17 cellular contexts compared by ENCODE assay signal in genomic region chr2:232029336-232029735, GRCh38.
DNase-seq lines count a peak whose midpoint lies in the region; ATAC-seq, FAIRE-seq and TF ChIP-seq lines count a peak whose summit lies in the region.
"Had no signal": no experiment of that assay in that cellular context is flagged by ENCODE, and none has a peak within 500 bp of the region (broad histone marks: within the 10 kb centered on the region; RNA-seq: fewer than 3 reads in every experiment).

No MANE protein-coding gene starts in this region.

- H3K9me1 ChIP-seq in K562 (ENCODE audit: control insufficient read depth, insufficient read depth, low read length), result no peaks in the 10 kb centered on the region

- no peak for TF ChIP-seq EP300 in K562 (IDR thresholded peaks at IDR 0.05; ENCODE audit: low read length)

- H3K27ac Mint-ChIP-seq in CD8-positive, alpha-beta T cell, result peak overlapping the region; percentile 8
- H3K27ac Mint-ChIP-seq in natural killer cell, result peak overlapping the region; percentile 44 to 52
- no peak overlapping the region for H3K27ac Mint-ChIP-seq in activated T-helper 2 cell treated with anti-CD3 and anti-CD28 coated beads, Interferon-gamma antibody, Interleukin-2, Interleukin-4, amounts not matched to agents 10 μg/mL and 5 μg/mL and 100 μg/mL, durations not matched to agents 14 hours and 24 hours and 36 hours
- H3K27ac Mint-ChIP-seq: CD4-positive, alpha-beta T cell; GM23338 had no signal

- H3K36me3 Mint-ChIP-seq in CD8-positive, alpha-beta T cell, result peaks cover 85% of the 10 kb centered on the region
- H3K36me3 Mint-ChIP-seq in natural killer cell, result peaks cover 12% of the 10 kb centered on the region
- H3K36me3 Mint-ChIP-seq in activated T-helper 2 cell treated with anti-CD3 and anti-CD28 coated beads, Interferon-gamma antibody, Interleukin-2, Interleukin-4, amounts not matched to agents 10 μg/mL and 5 μg/mL and 100 μg/mL, durations not matched to agents 14 hours and 24 hours and 36 hours (ENCODE audit: low read depth), result peaks cover 83% of the 10 kb centered on the region

- H2AFZ ChIP-seq in KMS-11 (ENCODE audit: low read depth), result no peak overlapping the region
- H2AFZ ChIP-seq in K562 (ENCODE audit: low read depth, low read length), result no peak overlapping the region
- H2AFZ ChIP-seq: GM23338 had no signal

- peaks cover 13% of the 10 kb centered on the region for H3K4me1 Mint-ChIP-seq in CD8-positive, alpha-beta T cell (ENCODE audit: low read depth)
- H3K4me1 Mint-ChIP-seq in natural killer cell, result peaks cover 39 to 44% of the 10 kb centered on the region in 2 donors
- peaks cover 27% of the 10 kb centered on the region for H3K4me1 Mint-ChIP-seq in activated T-helper 2 cell treated with anti-CD3 and anti-CD28 coated beads, Interferon-gamma antibody, Interleukin-2, Interleukin-4, amounts not matched to agents 10 μg/mL and 5 μg/mL and 100 μg/mL, durations not matched to agents 14 hours and 24 hours and 36 hours (ENCODE audit: low read depth)

- no peak overlapping the region for H3K27ac ChIP-seq in CD8-positive, alpha-beta T cell (ENCODE audit: low read depth, low read length)
- H3K27ac ChIP-seq in KMS-11 (no peak overlapping the region), K562 (ENCODE audit: extremely low read depth, low read depth, low read length) (no peak overlapping the region), ascending aorta (no peak overlapping the region)
- H3K27ac ChIP-seq: C4-2B, HL-60 had no signal

- in situ Hi-C loops in K562 (cut with MboI), result no loop called here

- 48% methylated on average over 4 of the region's 4 CpGs for WGBS in K562 (ENCODE audit: insufficient coverage, low coverage, missing lambda C conversion rate)

- peaks cover 11% of the 10 kb centered on the region for H3K36me3 ChIP-seq in CD8-positive, alpha-beta T cell (ENCODE audit: insufficient read depth, low read length)
- no peaks in the 10 kb centered on the region for H3K36me3 ChIP-seq in KMS-11 (ENCODE audit: insufficient read depth)
- H3K36me3 ChIP-seq in K562 (ENCODE audit: control insufficient read depth, insufficient read depth, low read length), result peaks cover 22% of the 10 kb centered on the region; the same call in 1 of the 3 replicates
- H3K36me3 ChIP-seq in ascending aorta, result peaks cover 0 to 16% of the 10 kb centered on the region in 2 donors
- H3K36me3 ChIP-seq: BE2C had no signal

- no peak for DNase-seq in CD8-positive, alpha-beta T cell
- DNase-seq in K562 (ENCODE audit: extremely low read depth in 1 of 4, low spot score in 3 of 4), result no peak
- DNase-seq in natural killer cell, result no peak
- DNase-seq in foreskin fibroblast, result no peak
- no peak for DNase-seq in ascending aorta (ENCODE audit: low spot score in 2 of 2)
- no peak for DNase-seq in activated T-helper 2 cell treated with anti-CD3 and anti-CD28 coated beads, Interferon-gamma antibody, Interleukin-2, Interleukin-4, amounts not matched to agents 10 μg/mL and 5 μg/mL and 100 μg/mL, durations not matched to agents 14 hours and 24 hours and 36 hours (ENCODE audit: low spot score)
- DNase-seq: ACHN; BE2C; CD4-positive, alpha-beta T cell; DMS153; DMS79; GDM1 had no signal

- H3K4me3 ChIP-seq in CD8-positive, alpha-beta T cell (ENCODE audit: low read depth, low read length), result no peak overlapping the region
- H3K4me3 ChIP-seq in KMS-11 (IDR thresholded peaks at IDR 0.05; ENCODE audit: insufficient read depth, low read depth, low read length) (no peak overlapping the region), K562 (no peak overlapping the region), foreskin fibroblast (ENCODE audit: low read depth in 1 of 2, low read length in 2 of 2) (no peak overlapping the region), ascending aorta (no peak overlapping the region)
- H3K4me3 ChIP-seq: GM23338 had no signal

- no peak for TF ChIP-seq CTCF in CD8-positive, alpha-beta T cell (IDR thresholded peaks at IDR 0.05)
- TF ChIP-seq CTCF in KMS-11 (conservative IDR thresholded peaks at IDR 0.05; ENCODE audit: low read depth, low read length) (no peak), K562 (IDR thresholded peaks at IDR 0.05 in 2 of 3, conservative IDR thresholded peaks at IDR 0.05 in 1 of 3; ENCODE audit: insufficient read depth in 2 of 3, low read depth in 1 of 3, low read length in 3 of 3) (no peak), natural killer cell (IDR thresholded peaks at IDR 0.05) (no peak), foreskin fibroblast (IDR thresholded peaks at IDR 0.05; ENCODE audit: low read depth, low read length) (no peak), ascending aorta (IDR thresholded peaks at IDR 0.05) (no peak)

- H3K4me3 Mint-ChIP-seq in CD8-positive, alpha-beta T cell, result no peak overlapping the region
- H3K4me3 Mint-ChIP-seq in natural killer cell, result no peak overlapping the region
- no peak overlapping the region for H3K4me3 Mint-ChIP-seq in activated T-helper 2 cell treated with anti-CD3 and anti-CD28 coated beads, Interferon-gamma antibody, Interleukin-2, Interleukin-4, amounts not matched to agents 10 μg/mL and 5 μg/mL and 100 μg/mL, durations not matched to agents 14 hours and 24 hours and 36 hours (ENCODE audit: low read depth)
- H3K4me3 Mint-ChIP-seq: CD4-positive, alpha-beta T cell; GM23338 had no signal

- no peaks in the 10 kb centered on the region for H3K27me3 Mint-ChIP-seq in CD8-positive, alpha-beta T cell (ENCODE audit: low read depth)
- H3K27me3 Mint-ChIP-seq in natural killer cell (ENCODE audit: low read depth in 2 of 2), result no peaks in the 10 kb centered on the region
- peaks cover 38% of the 10 kb centered on the region for H3K27me3 Mint-ChIP-seq in activated T-helper 2 cell treated with anti-CD3 and anti-CD28 coated beads, Interferon-gamma antibody, Interleukin-2, Interleukin-4, amounts not matched to agents 10 μg/mL and 5 μg/mL and 100 μg/mL, durations not matched to agents 14 hours and 24 hours and 36 hours (ENCODE audit: low read depth)
- H3K27me3 Mint-ChIP-seq: CD4-positive, alpha-beta T cell had no signal

- no peaks in the 10 kb centered on the region for H3K27me3 ChIP-seq in CD8-positive, alpha-beta T cell (ENCODE audit: insufficient read depth, low read length)
- H3K27me3 ChIP-seq in KMS-11 (ENCODE audit: insufficient read depth, low read depth) (no peaks in the 10 kb centered on the region; the same call in 1 of the 2 replicates), K562 (ENCODE audit: control insufficient read depth in 2 of 2, insufficient read depth in 2 of 2, low read length in 2 of 2) (no peaks in the 10 kb centered on the region), ascending aorta (no peaks in the 10 kb centered on the region)
- H3K27me3 ChIP-seq: BE2C had no signal

- TF ChIP-seq RAD21 in K562 (CRISPR knock-in tag; conservative IDR thresholded peaks at IDR 0.05 in 1 of 2, IDR thresholded peaks at IDR 0.05 in 1 of 2), result no peak

- FAIRE-seq in K562 (lab: Jason Lieb, UNC), result no peak
- FAIRE-seq: A204.1 had no signal

- BruUV-seq in K562 (replicated peaks; lab: Mats Ljungman, UMichigan), result no TSS peak

- H3K79me2 ChIP-seq in KMS-11 (ENCODE audit: insufficient read depth, low read depth) (no peaks in the 10 kb centered on the region), K562 (ENCODE audit: control insufficient read depth, insufficient read depth, low read length) (no peaks in the 10 kb centered on the region)

- POLR2A ChIA-PET in CD8-positive, alpha-beta T cell (lab: Charles Lee), result no interaction called here
- POLR2A ChIA-PET in K562 (lab: Yijun Ruan, JAX), result no interaction called here

- H3K4me1 ChIP-seq in CD8-positive, alpha-beta T cell (ENCODE audit: insufficient read depth, low read length), result no peaks in the 10 kb centered on the region
- H3K4me1 ChIP-seq in KMS-11 (ENCODE audit: low read depth, poor library complexity, severe bottlenecking) (peaks cover 47% of the 10 kb centered on the region), K562 (replicated peaks in 1 of 2; ENCODE audit: control insufficient read depth in 2 of 2, insufficient read depth in 2 of 2, low read length in 2 of 2) (no peaks in the 10 kb centered on the region), ascending aorta (no peaks in the 10 kb centered on the region)
- H3K4me1 ChIP-seq: BE2C had no signal

- intact Hi-C loops in CD8-positive, alpha-beta T cell (cut with DNase I, micrococcal nuclease), result loop anchor here in 1 of 2 experiments (5.0 kb wide), 1 partner anchor 73 kb away; no protein-coding TSS in a partner anchor
- intact Hi-C loops in K562 (cut with micrococcal nuclease) (no loop called here), natural killer cell (cut with micrococcal nuclease) (no loop called here), ascending aorta (cut with DNase I) (no loop called here)
- intact Hi-C loops in activated T-helper 2 cell treated with anti-CD3 and anti-CD28 coated beads, Interferon-gamma antibody, Interleukin-2, Interleukin-4, amounts not matched to agents 10 μg/mL and 5 μg/mL and 100 μg/mL, durations not matched to agents 14 hours and 24 hours and 36 hours (cut with micrococcal nuclease), result loop anchor here (5.0 kb wide), 1 partner anchor 83 kb away; no protein-coding TSS in a partner anchor

- no peaks in the 10 kb centered on the region for H3K9me3 ChIP-seq in CD8-positive, alpha-beta T cell (ENCODE audit: low read length)
- H3K9me3 ChIP-seq in K562 (replicated peaks; ENCODE audit: control insufficient read depth, insufficient read depth, low read depth, low read length) (no peaks in the 10 kb centered on the region), ascending aorta (no peaks in the 10 kb centered on the region)
- H3K9me3 ChIP-seq: BE2C had no signal

- H4K20me1 ChIP-seq in KMS-11 (ENCODE audit: insufficient read depth), result peaks cover 12% of the 10 kb centered on the region; the same call in 1 of the 2 replicates
- H4K20me1 ChIP-seq in K562 (replicated peaks; ENCODE audit: control insufficient read depth, insufficient read depth, low read length), result no peaks in the 10 kb centered on the region

- no peak for TF ChIP-seq POLR2A in K562 (conservative IDR thresholded peaks at IDR 0.05)

- H3K9ac ChIP-seq in KMS-11 (no peak overlapping the region), K562 (ENCODE audit: insufficient read depth in 1 of 2, low read depth in 2 of 2, low read length in 2 of 2) (no peak overlapping the region)

- H3K4me2 ChIP-seq in KMS-11 (peak overlapping the region; percentile 41; the same call in 1 of the 2 replicates), K562 (ENCODE audit: insufficient read depth, low read length) (no peak overlapping the region)
- H3K4me2 ChIP-seq: GM23338 had no signal

- ATAC-seq in CD8-positive, alpha-beta T cell, result no peak
- no peak for ATAC-seq in K562
- ATAC-seq in natural killer cell, result no peak

- peaks cover 2% of the 10 kb centered on the region for H3K9me3 Mint-ChIP-seq in CD8-positive, alpha-beta T cell
- H3K9me3 Mint-ChIP-seq in natural killer cell, result peaks cover 0 to under 1% of the 10 kb centered on the region in 2 donors
- peaks cover 17% of the 10 kb centered on the region for H3K9me3 Mint-ChIP-seq in activated T-helper 2 cell treated with anti-CD3 and anti-CD28 coated beads, Interferon-gamma antibody, Interleukin-2, Interleukin-4, amounts not matched to agents 10 μg/mL and 5 μg/mL and 100 μg/mL, durations not matched to agents 14 hours and 24 hours and 36 hours
- H3K9me3 Mint-ChIP-seq: CD4-positive, alpha-beta T cell had no signal

- CTCF ChIA-PET in CD8-positive, alpha-beta T cell (lab: Charles Lee), result no interaction called here
- CTCF ChIA-PET in K562 (lab: Yijun Ruan, JAX; ENCODE audit: low intra/inter-chr PET ratio), result no interaction called here
